ENCODE assay signal across 10 cellular contexts in the genomic region with DNA sequence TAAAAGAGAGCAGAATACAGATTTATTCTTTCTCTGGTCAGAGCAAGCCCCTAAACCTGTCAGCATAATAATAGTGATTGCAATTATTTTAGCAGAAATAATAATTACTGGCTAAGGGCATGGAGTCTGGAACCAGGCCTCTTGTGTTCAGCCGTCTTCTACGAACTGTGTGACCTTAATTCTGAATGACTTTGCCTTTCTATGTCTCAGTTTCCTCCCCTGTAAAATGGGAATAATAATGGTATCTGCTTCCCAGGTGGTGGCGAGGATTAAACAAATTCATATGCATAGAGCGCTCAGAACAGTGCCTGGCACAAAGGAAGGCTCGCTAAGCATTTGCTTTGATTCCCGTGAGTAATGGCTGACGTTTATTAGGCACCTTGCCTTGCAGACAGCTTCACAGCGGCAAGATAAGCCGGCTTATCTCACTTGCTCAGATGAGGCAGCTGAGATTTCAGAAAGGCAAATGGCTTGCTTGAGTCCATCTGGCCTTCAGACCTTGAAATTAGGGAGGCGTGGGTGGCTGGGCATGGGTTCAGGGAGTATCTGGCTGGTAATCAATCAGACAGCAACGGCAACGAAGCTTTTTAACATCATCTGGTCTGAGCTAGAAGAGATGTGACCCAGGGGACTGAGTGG. TPM values are rescaled to one million over a fixed set of nuclear protein-coding genes. Genes with fewer than 3 reads are reported as not detected.
DNase-seq lines count a peak whose midpoint lies in the region; ATAC-seq and TF ChIP-seq lines count a peak whose summit lies in the region.
"Had no signal": no experiment of that assay in that cellular context is flagged by ENCODE, and none has a peak within 500 bp of the region (broad histone marks: within the 10 kb centered on the region; RNA-seq: fewer than 3 reads in every experiment).

No MANE protein-coding gene starts in this region.

- POLR2A ChIA-PET in naive thymus-derived CD8-positive, alpha-beta T cell (lab: Charles Lee): no interaction called here

- DNase-seq in NCI-H2171 treated with DMSO at 0.1 percent for 48 hours (lab: John Stamatoyannopoulos, UW): peak; percentile 70
- DNase-seq in chondrocyte (ENCODE audit: low spot score): peak; percentile 4
- no peak for DNase-seq in naive thymus-derived CD8-positive, alpha-beta T cell
- no peak for DNase-seq in osteocyte (ENCODE audit: extremely low spot score, unreplicated experiment)
- DNase-seq: activated CD4-positive, CD25-positive, alpha-beta regulatory T cell treated with anti-CD3 and anti-CD28 coated beads, Interleukin-2, amount 50 U/mL, for 72 hours had no signal

- no peak overlapping the region for H3K27ac Mint-ChIP-seq in chondrocyte (ENCODE audit: unreplicated experiment)
- no peak overlapping the region for H3K27ac Mint-ChIP-seq in naive thymus-derived CD8-positive, alpha-beta T cell
- H3K27ac Mint-ChIP-seq in osteocyte (ENCODE audit: unreplicated experiment): no peak overlapping the region
- H3K27ac Mint-ChIP-seq: activated T-helper 1 cell treated with anti-CD3 and anti-CD28 coated beads, Interleukin-12 subunit alpha, Interleukin-12 subunit beta, Interleukin-2, Interleukin-4 antibody, amounts not matched to agents 30 ng/mL and 10 ng/mL and 1 ng/mL, durations not matched to agents 14 hours and 24 hours and 36 hours had no signal

- peak overlapping the region in 4 of 11 experiments; percentile 20 to 39 (median 34); a peak in 3 of 22 replicates for H3K9ac ChIP-seq in BLaER1 treated with 17β-estradiol and CSF1 and Interleukin-3, amounts not matched to agents 10 nM and 100 nM
- H3K9ac ChIP-seq in liver (ENCODE audit: low read depth in 1 of 2, low read length in 2 of 2): no peak overlapping the region

- H3K4me3 Mint-ChIP-seq in chondrocyte (ENCODE audit: unreplicated experiment) (no peak overlapping the region), osteocyte (ENCODE audit: unreplicated experiment) (no peak overlapping the region)
- no peak overlapping the region for H3K4me3 Mint-ChIP-seq in naive thymus-derived CD8-positive, alpha-beta T cell
- H3K4me3 Mint-ChIP-seq: activated T-helper 1 cell treated with anti-CD3 and anti-CD28 coated beads, Interleukin-12 subunit alpha, Interleukin-12 subunit beta, Interleukin-2, Interleukin-4 antibody, amounts not matched to agents 30 ng/mL and 10 ng/mL and 1 ng/mL, durations not matched to agents 14 hours and 24 hours and 36 hours had no signal

- no peak for TF ChIP-seq RAD21 in liver (IDR thresholded peaks at IDR 0.05)

- 47% methylated on average over 12 of the region's 12 CpGs for WGBS in liver

- H3K27ac ChIP-seq in BLaER1 treated with 17β-estradiol and CSF1 and Interleukin-3, amounts not matched to agents 10 nM and 100 nM: peak overlapping the region in 2 of 11 experiments; percentile 38 to 57; a peak in 3 of 22 replicates
- no peak overlapping the region for H3K27ac ChIP-seq in liver (ENCODE audit: low read depth in 1 of 2, low read length in 2 of 2)

- H3K36me3 Mint-ChIP-seq in chondrocyte (ENCODE audit: low read depth): no peaks in the 10 kb centered on the region
- H3K36me3 Mint-ChIP-seq in naive thymus-derived CD8-positive, alpha-beta T cell: peaks cover 3 to 11% (median 7%) of the 10 kb centered on the region in 3 donors
- H3K36me3 Mint-ChIP-seq in osteocyte (ENCODE audit: unreplicated experiment): no peaks in the 10 kb centered on the region

- no peaks in the 10 kb centered on the region for H4K20me1 ChIP-seq in BLaER1 treated with 17β-estradiol and CSF1 and Interleukin-3, amounts not matched to agents 10 nM and 100 nM

- peaks cover 0 to 48% (median 37%) of the 10 kb centered on the region in 10 experiments; a peak in 17 of 20 replicates for H3K4me1 ChIP-seq in BLaER1 treated with 17β-estradiol and CSF1 and Interleukin-3, amounts not matched to agents 10 nM and 100 nM
- peaks cover 6 to 12% (median 8%) of the 10 kb centered on the region in 4 donors for H3K4me1 ChIP-seq in liver (ENCODE audit: control insufficient read depth in 4 of 4, insufficient read depth in 4 of 4, low read length in 3 of 4)

- H3K27me3 ChIP-seq in BLaER1 treated with 17β-estradiol and CSF1 and Interleukin-3, amounts not matched to agents 10 nM and 100 nM: no peaks in the 10 kb centered on the region
- H3K27me3 ChIP-seq in liver (ENCODE audit: control insufficient read depth in 4 of 4, insufficient read depth in 4 of 4, low read length in 3 of 4): no peaks in the 10 kb centered on the region

- peak overlapping the region in 8 of 11 experiments; percentile 41 to 86 (median 74); a peak in 16 of 22 replicates for H3K4me2 ChIP-seq in BLaER1 treated with 17β-estradiol and CSF1 and Interleukin-3, amounts not matched to agents 10 nM and 100 nM

- H3K4me3 ChIP-seq in BLaER1 treated with 17β-estradiol and CSF1 and Interleukin-3, amounts not matched to agents 10 nM and 100 nM: no peak overlapping the region
- H3K4me3 ChIP-seq in liver (ENCODE audit: low read depth in 1 of 3, low read length in 3 of 3): no peak overlapping the region

- H3K27me3 Mint-ChIP-seq in chondrocyte (ENCODE audit: low read depth): peaks cover 24% of the 10 kb centered on the region
- peaks cover 5 to 14% (median 8%) of the 10 kb centered on the region in 5 donors for H3K27me3 Mint-ChIP-seq in naive thymus-derived CD8-positive, alpha-beta T cell
- peaks cover 26% of the 10 kb centered on the region for H3K27me3 Mint-ChIP-seq in osteocyte (ENCODE audit: unreplicated experiment)

- H3K9me3 Mint-ChIP-seq in chondrocyte (ENCODE audit: low read depth) (peaks cover 7% of the 10 kb centered on the region), osteocyte (ENCODE audit: unreplicated experiment) (peaks cover 3% of the 10 kb centered on the region)
- H3K9me3 Mint-ChIP-seq in naive thymus-derived CD8-positive, alpha-beta T cell: peaks cover 0 to 22% (median 9%) of the 10 kb centered on the region in 9 donors
- H3K9me3 Mint-ChIP-seq: activated T-helper 1 cell treated with anti-CD3 and anti-CD28 coated beads, Interleukin-12 subunit alpha, Interleukin-12 subunit beta, Interleukin-2, Interleukin-4 antibody, amounts not matched to agents 30 ng/mL and 10 ng/mL and 1 ng/mL, durations not matched to agents 14 hours and 24 hours and 36 hours had no signal

- H3K4me1 Mint-ChIP-seq in chondrocyte (ENCODE audit: low read depth) (no peaks in the 10 kb centered on the region), osteocyte (ENCODE audit: unreplicated experiment) (no peaks in the 10 kb centered on the region)
- peaks cover 0 to 3% (median 0%) of the 10 kb centered on the region in 4 donors for H3K4me1 Mint-ChIP-seq in naive thymus-derived CD8-positive, alpha-beta T cell

- H3K36me3 ChIP-seq in BLaER1 treated with 17β-estradiol and CSF1 and Interleukin-3, amounts not matched to agents 10 nM and 100 nM: no peaks in the 10 kb centered on the region
- no peaks in the 10 kb centered on the region for H3K36me3 ChIP-seq in liver (ENCODE audit: control insufficient read depth in 4 of 4, insufficient read depth in 3 of 4, low read depth in 1 of 4, low read length in 3 of 4)

- ATAC-seq in GM18498 (IDR thresholded peaks at IDR 0.05; ENCODE audit: unreplicated experiment): no peak
- no peak for ATAC-seq in naive thymus-derived CD8-positive, alpha-beta T cell
- no peak for ATAC-seq in HG02870 (IDR thresholded peaks at IDR 0.05; ENCODE audit: unreplicated experiment)

- TF ChIP-seq CTCF in chondrocyte (IDR thresholded peaks at IDR 0.05) (no peak), liver (IDR thresholded peaks at IDR 0.05; ENCODE audit: low read depth, low read length, missing input control) (no peak), osteocyte (IDR thresholded peaks at IDR 0.05) (no peak)

- peaks cover 14 to 23% (median 21%) of the 10 kb centered on the region in 11 experiments; a peak in 21 of 22 replicates for H3K9me3 ChIP-seq in BLaER1 treated with 17β-estradiol and CSF1 and Interleukin-3, amounts not matched to agents 10 nM and 100 nM (replicated peaks in 1 of 11)
- H3K9me3 ChIP-seq in liver (ENCODE audit: control insufficient read depth in 4 of 4, low read length in 3 of 4): no peaks in the 10 kb centered on the region

TF ChIP-seq in liver, 16 proteins besides CTCF, POLR2A, EP300 and RAD21:
- TF ChIP-seq ATF3 (IDR thresholded peaks at IDR 0.05) (no peak), JUND (IDR thresholded peaks at IDR 0.05) (no peak), HNF4G (IDR thresholded peaks at IDR 0.05) (no peak), ZBTB33 (IDR thresholded peaks at IDR 0.05) (no peak), NR2F2 (IDR thresholded peaks at IDR 0.05) (no peak), YY1 (IDR thresholded peaks at IDR 0.05) (peak; percentile 25), EGR1 (IDR thresholded peaks at IDR 0.05; ENCODE audit: low read depth in 2 of 2) (peak; percentile 88 to 97), HNF4A (conservative IDR thresholded peaks at IDR 0.05) (peak; percentile 44 to 66), RXRA (IDR thresholded peaks at IDR 0.05) (peak in 1 of 2 donors; percentile 31)

RNA-seq across cellular contexts. Expression of gene RAB11FIP4, which starts 33.6 kb away (rescaled TPM):
- total RNA-seq in chondrocyte (0.30 to 0.94 TPM (median 0.59 TPM) in 3 replicates), liver (10 to 100 TPM in 1 of 2 donors, 1 to 10 TPM in 1; 3.1 to 16.0 TPM), osteocyte (0.99 and 1.0 TPM in 2 replicates)
- polyA plus RNA-seq in liver: 1 to 10 TPM; 1.5 to 3.5 TPM
- total RNA-seq in naive thymus-derived CD8-positive, alpha-beta T cell: 10 to 100 TPM; 49.7 to 51.1 TPM
- polyA plus RNA-seq in naive thymus-derived CD8-positive, alpha-beta T cell: 10 to 100 TPM; 14.9 to 18.6 (median 17.5) TPM

Comparison
In these comparisons a context has a peak if more than half of its experiments do, and no peak if none do; other contexts are left out.
1. DNase-seq: peak in NCI-H2171 treated with DMSO at 0.1 percent for 48 hours (single experiment) and chondrocyte (single experiment); none in naive thymus-derived CD8-positive, alpha-beta T cell (0 of 10) and osteocyte (single experiment).